8 cellular contexts compared by ENCODE assay signal in genomic region chr2:95165371-95166064, GRCh38. TPM values are rescaled to one million over a fixed set of nuclear protein-coding genes. Genes with fewer than 3 reads are reported as not detected.
DNase-seq lines count a peak whose midpoint lies in the region; ATAC-seq and TF ChIP-seq lines count a peak whose summit lies in the region.

Gene ZNF2 (plus strand): TSS chr2:95165809. CDS start chr2:95176227, 10,418 bp downstream.

- no peak within 1 kb of the TSS for H4K8ac ChIP-seq in H9 (replicated peaks; ENCODE audit: insufficient read length, low read depth, low read length)

- peaks cover 0 to 2% (median 0%) of the 10 kb centered on the region in 3 experiments; a peak in 1 of 7 replicates for H3K36me3 Mint-ChIP-seq in H9 (ENCODE audit: insufficient read depth in 1 of 3, low read depth in 3 of 3)
- peaks cover 6% of the 10 kb centered on the region for H3K36me3 Mint-ChIP-seq in natural killer cell treated with Interleukin-12 subunit alpha and Interleukin-12 subunit beta and Interleukin-15 and Interleukin-18, amount 100 ng/mL, for 72 hours

- no peaks in the 10 kb centered on the region for H3K79me2 ChIP-seq in H9 (ENCODE audit: insufficient read depth, low read length)

- H3K9ac ChIP-seq in H9 (ENCODE audit: extremely low read depth, insufficient read length, low read length), result peak within 1 kb of the TSS; percentile 94

- H3K27ac Mint-ChIP-seq in H9, result peak within 1 kb of the TSS; percentile 96 to 98 (median 97)
- peak within 1 kb of the TSS; percentile 96 to 99 for H3K27ac Mint-ChIP-seq in natural killer cell treated with Interleukin-12 subunit alpha and Interleukin-12 subunit beta and Interleukin-15 and Interleukin-18, amount 100 ng/mL, for 72 hours

- H4K5ac ChIP-seq in H9 (ENCODE audit: insufficient read length, low read depth, low read length), result peak within 1 kb of the TSS; percentile 93

- no peak within 1 kb of the TSS for H2BK15ac ChIP-seq in H9 (ENCODE audit: low read depth, low read length)

- H3K18ac ChIP-seq in H9 (ENCODE audit: insufficient read length, low read depth, low read length), result peak within 1 kb of the TSS; percentile 98

- DNase-seq in G401 (ENCODE audit: low spot score), result peak; percentile 97
- peak; percentile 98 for DNase-seq in H9
- DNase-seq in M059J (ENCODE audit: low read depth), result peak; percentile 97
- DNase-seq in activated effector memory CD4-positive, alpha-beta T cell treated with anti-CD3 and anti-CD28 coated beads, Interleukin-2, amount 50 U/mL, for 16 hours, result peak; percentile 99
- DNase-seq in fibroblast of the aortic adventitia (ENCODE audit: low read depth), result peak; percentile 98
- peak; percentile 97 for DNase-seq in natural killer cell treated with Interleukin-12 subunit alpha and Interleukin-12 subunit beta and Interleukin-15 and Interleukin-18, amount 100 ng/mL, for 72 hours (ENCODE audit: low spot score)
- DNase-seq in stimulated activated naive CD4-positive, alpha-beta T cell treated with Interleukin-2 at 50 U/mL for 16 hours (lab: John Stamatoyannopoulos, UW), result peak; percentile 97

- H3K4me1 Mint-ChIP-seq in H9, result peaks cover 12 to 18% of the 10 kb centered on the region in 2 experiments
- peaks cover 24 to 28% of the 10 kb centered on the region in 2 donors for H3K4me1 Mint-ChIP-seq in natural killer cell treated with Interleukin-12 subunit alpha and Interleukin-12 subunit beta and Interleukin-15 and Interleukin-18, amount 100 ng/mL, for 72 hours (ENCODE audit: low read depth in 2 of 2)

- TF ChIP-seq CTCF in H9 (conservative IDR thresholded peaks at IDR 0.05) (no peak), fibroblast of the aortic adventitia (IDR thresholded peaks at IDR 0.05; ENCODE audit: insufficient read depth, low read length) (no peak)

- no peaks in the 10 kb centered on the region; the same call in 1 of the 2 replicates for H3K4me1 ChIP-seq in H9 (ENCODE audit: insufficient read depth, low read length)

- no peak within 1 kb of the TSS for H3K27ac ChIP-seq in H9 (ENCODE audit: insufficient read length, low read depth, low read length)

- no peak within 1 kb of the TSS for H2BK12ac ChIP-seq in H9 (ENCODE audit: insufficient read length, low read depth, low read length)

- no peak within 1 kb of the TSS for H3K4ac ChIP-seq in H9 (ENCODE audit: low read depth, low read length)

- no peaks in the 10 kb centered on the region; the same call in none of the 2 replicates for H3K27me3 Mint-ChIP-seq in H9 (ENCODE audit: low read depth)
- no peaks in the 10 kb centered on the region for H3K27me3 Mint-ChIP-seq in natural killer cell treated with Interleukin-12 subunit alpha and Interleukin-12 subunit beta and Interleukin-15 and Interleukin-18, amount 100 ng/mL, for 72 hours

- in situ Hi-C loops in G401 (cut with HindIII; ENCODE audit: low sequenced_read_pairs), result no loop called here

- peaks cover 2% of the 10 kb centered on the region for H3K79me1 ChIP-seq in H9 (ENCODE audit: insufficient read depth, low read depth, low read length, poor library complexity, severe bottlenecking)

- H2BK20ac ChIP-seq in H9 (ENCODE audit: low read depth, low read length, poor library complexity, severe bottlenecking), result no peak within 1 kb of the TSS

- peak within 1 kb of the TSS; percentile 99 for H3K4me3 Mint-ChIP-seq in H9
- peak within 1 kb of the TSS; percentile 98 for H3K4me3 Mint-ChIP-seq in natural killer cell treated with Interleukin-12 subunit alpha and Interleukin-12 subunit beta and Interleukin-15 and Interleukin-18, amount 100 ng/mL, for 72 hours

- no peak within 1 kb of the TSS for H3T11ph ChIP-seq in H9 (ENCODE audit: low read length)

- H3K9me3 ChIP-seq in H9 (ENCODE audit: control insufficient read depth, low read depth, low read length), result no peaks in the 10 kb centered on the region

- H2AFZ ChIP-seq in H9 (ENCODE audit: low read length), result peak within 1 kb of the TSS; percentile 88

- H3K14ac ChIP-seq in H9 (ENCODE audit: insufficient read depth, low read length), result peak within 1 kb of the TSS; percentile 99

- peak; percentile 89 for TF ChIP-seq POLR2A in Raji (IDR thresholded peaks at IDR 0.05; ENCODE audit: insufficient read depth, low read depth, low read length)

- WGBS in H9 (ENCODE audit: extremely low coverage, insufficient read length, low lambda C conversion rate), result no CpG with 5 or more reads among the region's 56 CpGs

- no peaks in the 10 kb centered on the region for H3K27me3 ChIP-seq in H9 (ENCODE audit: insufficient read depth, low read length)

- H3K23me2 ChIP-seq in H9 (ENCODE audit: insufficient read length, low read depth, low read length, poor library complexity, severe bottlenecking), result peaks cover 10% of the 10 kb centered on the region

- peak; percentile 96 to 97 for ATAC-seq in natural killer cell treated with Interleukin-12 subunit alpha and Interleukin-12 subunit beta and Interleukin-15 and Interleukin-18, amount 100 ng/mL, for 72 hours

- peak within 1 kb of the TSS; percentile 94 for H3K4me2 ChIP-seq in H9 (ENCODE audit: insufficient read depth, insufficient read length, low read length)

- no peaks in the 10 kb centered on the region for H4K20me1 ChIP-seq in H9 (ENCODE audit: control insufficient read depth, insufficient read depth, insufficient read length)

- peak within 1 kb of the TSS; percentile 93 for H2BK5ac ChIP-seq in H9 (ENCODE audit: insufficient read length, low read length)

- H3K9me3 Mint-ChIP-seq in H9, result no peaks in the 10 kb centered on the region; a peak in 2 of 5 replicates
- H3K9me3 Mint-ChIP-seq in natural killer cell treated with Interleukin-12 subunit alpha and Interleukin-12 subunit beta and Interleukin-15 and Interleukin-18, amount 100 ng/mL, for 72 hours, result no peaks in the 10 kb centered on the region

- no peak within 1 kb of the TSS for H2BK120ac ChIP-seq in H9 (ENCODE audit: low read depth, low read length, poor library complexity, severe bottlenecking)

- peak within 1 kb of the TSS; percentile 100 for H3K4me3 ChIP-seq in fibroblast of the aortic adventitia (ENCODE audit: low read depth, low read length)

- H3K23ac ChIP-seq in H9 (ENCODE audit: insufficient read length, low read depth, low read length), result no peak within 1 kb of the TSS

- no peak within 1 kb of the TSS for H4K91ac ChIP-seq in H9 (ENCODE audit: insufficient read length, low read depth, low read length)

- H3K56ac ChIP-seq in H9 (ENCODE audit: insufficient read length, low read depth, low read length), result peak within 1 kb of the TSS; percentile 38

- H2AK5ac ChIP-seq in H9 (ENCODE audit: insufficient read length, low read length), result no peak within 1 kb of the TSS

RNA-seq across cellular contexts. Expression of gene ZNF2, which starts in this region (rescaled TPM):
- total RNA-seq in G401 (2014; rRNA removed; shearing (Covaris generic)), result 4.5 and 6.9 TPM in 2 replicates
- 2.2 and 2.7 TPM in 2 replicates for total RNA-seq in H9 (2021)
- total RNA-seq in M059J (2014; rRNA removed; shearing (Covaris generic)), result 7.4 and 8.1 TPM in 2 replicates
- total RNA-seq in fibroblast of the aortic adventitia (ENCODE audit: low replicate concordance), result 3.0 and 6.9 TPM in 2 replicates
- 1 to 10 TPM; 3.4 to 5.4 TPM for total RNA-seq in natural killer cell treated with Interleukin-12 subunit alpha and Interleukin-12 subunit beta and Interleukin-15 and Interleukin-18, amount 100 ng/mL, for 72 hours
